Comparison of ENCODE assay signal across 9 cellular contexts in genomic region chrX:69504626-69505612, GRCh38. TPM values are rescaled to one million over a fixed set of nuclear protein-coding genes. Genes with fewer than 3 reads are reported as not detected.
DNase-seq lines count a peak whose midpoint lies in the region; ATAC-seq and TF ChIP-seq lines count a peak whose summit lies in the region.
"Had no signal": no experiment of that assay in that cellular context is flagged by ENCODE, and none has a peak within 500 bp of the region (broad histone marks: within the 10 kb centered on the region; RNA-seq: fewer than 3 reads in every experiment).

No MANE protein-coding gene starts in this region.

- H3K9ac ChIP-seq in HUES6 (ENCODE audit: low read length) (peak overlapping the region; percentile 59), endodermal cell (ENCODE audit: extremely low read depth, low read length, poor library complexity, severe bottlenecking) (peak overlapping the region; percentile 6)

- ATAC-seq in omental fat pad (ENCODE audit: low FRiP score) (peak; percentile 19), GM18519 (IDR thresholded peaks at IDR 0.05; ENCODE audit: low FRiP score, unreplicated experiment) (no peak)

- H3K27ac ChIP-seq in HUES6 (ENCODE audit: low read depth, low read length) (no peak overlapping the region), endodermal cell (ENCODE audit: low read depth, low read length) (no peak overlapping the region)

- TF ChIP-seq CTCF in endodermal cell (conservative IDR thresholded peaks at IDR 0.05) (no peak), omental fat pad (IDR thresholded peaks at IDR 0.05) (no peak)

- H3K27ac Mint-ChIP-seq in endodermal cell, result no peak overlapping the region

- H3K36me3 ChIP-seq in HUES6 (ENCODE audit: control insufficient read depth, insufficient read depth, low read length) (no peaks in the 10 kb centered on the region), endodermal cell (ENCODE audit: control insufficient read depth, insufficient read depth, low read length) (peaks cover 31% of the 10 kb centered on the region)

- H3K27me3 Mint-ChIP-seq in endodermal cell (ENCODE audit: insufficient read depth), result peaks cover 10% of the 10 kb centered on the region

- peaks cover 45% of the 10 kb centered on the region for H3K9me3 Mint-ChIP-seq in endodermal cell

- peak overlapping the region; percentile 76 for H3K4me3 Mint-ChIP-seq in endodermal cell

- DNase-seq in COLO668 (lab: John Stamatoyannopoulos, UW; ENCODE audit: unreplicated experiment) (peak; percentile 54), endodermal cell (peak; percentile 56), omental fat pad (ENCODE audit: low spot score) (no peak), KBM-7 (no peak), posterior cingulate gyrus (no peak)
- DNase-seq in activated CD4-positive, alpha-beta T cell treated with anti-CD3 and anti-CD28 coated beads, Interleukin-2, amount 50 U/mL, for 1 hour, result no peak
- DNase-seq: GF-D8 had no signal

- peaks cover 36% of the 10 kb centered on the region for H3K36me3 Mint-ChIP-seq in endodermal cell (ENCODE audit: low read depth)

- intact Hi-C loops in posterior cingulate gyrus (cut with DNase I), result loop anchor here (5.0 kb wide), 1 partner anchor 112 kb away; the partner anchor contains the start of gene EDA

- H3K4me1 ChIP-seq in HUES6 (ENCODE audit: control insufficient read depth, insufficient read depth, low read length) (peaks cover 18% of the 10 kb centered on the region), endodermal cell (ENCODE audit: control insufficient read depth, insufficient read depth, low read length) (no peaks in the 10 kb centered on the region)

- peak overlapping the region; percentile 87 for H3K4me3 ChIP-seq in HUES6 (ENCODE audit: low read depth, low read length)
- peak overlapping the region; percentile 85 for H3K4me3 ChIP-seq in endodermal cell (ENCODE audit: low read length)

- peaks cover 12% of the 10 kb centered on the region for H3K4me1 Mint-ChIP-seq in endodermal cell

- H3K9me3 ChIP-seq in HUES6 (ENCODE audit: control insufficient read depth, insufficient read depth, low read depth, low read length), result peaks cover 8% of the 10 kb centered on the region; the same call in 1 of the 2 replicates
- H3K9me3 ChIP-seq in endodermal cell (ENCODE audit: control insufficient read depth, low read length), result no peaks in the 10 kb centered on the region

- 1% methylated on average over 140 of the region's 146 CpGs; no CpG with 5 or more reads in 1 of the 2 experiments for WGBS in endodermal cell (ENCODE audit: insufficient coverage in 1 of 2, insufficient read length in 1 of 2), 2 experiments

- H3K27me3 ChIP-seq in HUES6 (ENCODE audit: control insufficient read depth, insufficient read depth, low read length), result peaks cover 78% of the 10 kb centered on the region
- H3K27me3 ChIP-seq in endodermal cell (ENCODE audit: control insufficient read depth, insufficient read depth, low read length, poor library complexity, severe bottlenecking), result no peaks in the 10 kb centered on the region

- in situ Hi-C loops in KBM-7 (cut with MboI; ENCODE audit: low pct_unique_long_range_greater_than_20kb, low sequenced_read_pairs), result no loop called here

RNA-seq across cellular contexts. Expression of gene NALF2, which starts 0.8 kb away (rescaled TPM):
- total RNA-seq in endodermal cell (10 to 100 TPM; 43.1 to 56.4 TPM), omental fat pad (under 1 TPM in 2 of 4 donors, not detected in 2; 0.09 to 0.19 TPM)
- 6.1 TPM for polyA plus RNA-seq in endodermal cell (2013, experiment 1 of 2)
- polyA plus RNA-seq in endodermal cell (2013, experiment 2 of 2), result 6.5 TPM

Comparison
In these comparisons a context has a peak if more than half of its experiments do, and no peak if none do; other contexts are left out.
1. DNase-seq: peak in COLO668 (single experiment) and endodermal cell (single experiment); none in omental fat pad (single experiment), activated CD4-positive, alpha-beta T cell treated with anti-CD3 and anti-CD28 coated beads, Interleukin-2, amount 50 U/mL, for 1 hour (single experiment), KBM-7 (single experiment) and posterior cingulate gyrus (0 of 10).
2. RNA of gene NALF2, which starts 0.8 kb away (total RNA-seq): 43.1 to 56.4 TPM in endodermal cell; 0.09 to 0.19 TPM in omental fat pad; every median in the first group is over 10 times any median in the second.